Comparison of ENCODE assay signal across 8 cellular contexts in genomic region chr22:21015051-21016006, GRCh38. TPM values are rescaled to one million over a fixed set of nuclear protein-coding genes. Genes with fewer than 3 reads are reported as not detected.
A peak's percentile ranks its signal among the peaks of the same experiment; 100 is the strongest.
DNase-seq lines count a peak whose midpoint lies in the region; ATAC-seq and TF ChIP-seq lines count a peak whose summit lies in the region.

TSS of gene P2RX6 (plus strand) at chr22:21015165. CDS start at chr22:21015175, 10 bp downstream.

- H3K9ac ChIP-seq in smooth muscle cell (ENCODE audit: low read depth): peak within 1 kb of the TSS; percentile 74

- CTCF ChIA-PET in activated CD8-positive, alpha-beta T cell treated with anti-CD3 and anti-CD28 coated beads for 36 hours (lab: Charles Lee): interaction anchor here (1.3 kb wide), 1 partner anchor 12 kb away, joined by 4 read pairs; no protein-coding TSS in a partner anchor

- intact Hi-C loops in activated CD8-positive, alpha-beta T cell treated with anti-CD3 and anti-CD28 coated beads for 36 hours (cut with micrococcal nuclease): no loop called here
- intact Hi-C loops in left ventricle myocardium superior (cut with micrococcal nuclease): no loop called here

- peak within 1 kb of the TSS; percentile 92 for H3K4me3 Mint-ChIP-seq in HFFc6
- H3K4me3 Mint-ChIP-seq in activated CD8-positive, alpha-beta T cell treated with anti-CD3 and anti-CD28 coated beads for 36 hours: peak within 1 kb of the TSS; percentile 73

- peaks cover 19% of the 10 kb centered on the region for H3K4me1 ChIP-seq in smooth muscle cell (ENCODE audit: low read depth)

- H3K36me3 Mint-ChIP-seq in HFFc6 (ENCODE audit: low read depth): no peaks in the 10 kb centered on the region
- H3K36me3 Mint-ChIP-seq in activated CD8-positive, alpha-beta T cell treated with anti-CD3 and anti-CD28 coated beads for 36 hours (ENCODE audit: low read depth): no peaks in the 10 kb centered on the region

- H3K27me3 Mint-ChIP-seq in HFFc6 (ENCODE audit: insufficient read depth): peaks cover 7% of the 10 kb centered on the region
- no peaks in the 10 kb centered on the region for H3K27me3 Mint-ChIP-seq in activated CD8-positive, alpha-beta T cell treated with anti-CD3 and anti-CD28 coated beads for 36 hours

- H3K4me3 ChIP-seq in smooth muscle cell: peak within 1 kb of the TSS; percentile 51

- no peaks in the 10 kb centered on the region for H3K9me3 Mint-ChIP-seq in HFFc6
- no peaks in the 10 kb centered on the region for H3K9me3 Mint-ChIP-seq in activated CD8-positive, alpha-beta T cell treated with anti-CD3 and anti-CD28 coated beads for 36 hours

- peak; percentile 47 for DNase-seq in HFFc6
- DNase-seq in activated CD8-positive, alpha-beta T cell treated with anti-CD3 and anti-CD28 coated beads for 36 hours: no peak
- DNase-seq in left ventricle myocardium superior: peak; percentile 56
- DNase-seq in smooth muscle cell (lab: John Stamatoyannopoulos, UW; ENCODE audit: unreplicated experiment): peak; percentile 34
- DNase-seq in AG08396 (ENCODE audit: low spot score): no peak
- no peak for DNase-seq in NCI-H226
- DNase-seq in stimulated activated CD4-positive, alpha-beta T cell treated with anti-CD3 and anti-CD28 coated beads, Interleukin-4, amount 100 ng/mL, for 4 hours: no peak
- DNase-seq in SW480 (ENCODE audit: low spot score): no peak

- H3K9me3 ChIP-seq in smooth muscle cell (replicated peaks; ENCODE audit: low read depth): no peaks in the 10 kb centered on the region

- H4K20me1 ChIP-seq in smooth muscle cell (ENCODE audit: low read depth): no peaks in the 10 kb centered on the region

- POLR2A ChIA-PET in activated CD8-positive, alpha-beta T cell treated with anti-CD3 and anti-CD28 coated beads for 36 hours (lab: Charles Lee): interaction anchor here (0.8 to 1.3 kb wide), 3 partner anchors 13 to 28 kb away, joined by 3 read pairs; partner anchors contain the start of gene THAP7

- ATAC-seq in activated CD8-positive, alpha-beta T cell treated with anti-CD3 and anti-CD28 coated beads for 36 hours: no peak
- ATAC-seq in left ventricle myocardium superior: peak; percentile 46

- H3K27ac ChIP-seq in smooth muscle cell (ENCODE audit: low read depth): peak within 1 kb of the TSS; percentile 79

- no peak for TF ChIP-seq CTCF in HFFc6 (IDR thresholded peaks at IDR 0.05)
- TF ChIP-seq CTCF in activated CD8-positive, alpha-beta T cell treated with anti-CD3 and anti-CD28 coated beads for 36 hours (IDR thresholded peaks at IDR 0.05): no peak
- TF ChIP-seq CTCF in smooth muscle cell (IDR thresholded peaks at IDR 0.05; ENCODE audit: borderline replicate concordance, insufficient read depth, poor library complexity, severe bottlenecking): no peak

- no peaks in the 10 kb centered on the region for H3K27me3 ChIP-seq in smooth muscle cell (ENCODE audit: low read depth)

- 58% methylated on average over 16 of the region's 18 CpGs for WGBS in smooth muscle cell (ENCODE audit: low lambda C conversion rate)

- peaks cover 5% of the 10 kb centered on the region for H3F3A ChIP-seq in smooth muscle cell (ENCODE audit: low read depth)

- peaks cover 28% of the 10 kb centered on the region for H3K4me1 Mint-ChIP-seq in HFFc6 (ENCODE audit: low read depth)
- peaks cover 19% of the 10 kb centered on the region for H3K4me1 Mint-ChIP-seq in activated CD8-positive, alpha-beta T cell treated with anti-CD3 and anti-CD28 coated beads for 36 hours (ENCODE audit: low read depth)

- H3K79me2 ChIP-seq in smooth muscle cell (ENCODE audit: low read depth): no peaks in the 10 kb centered on the region

- peak within 1 kb of the TSS; percentile 95 for H3K27ac Mint-ChIP-seq in HFFc6
- peak within 1 kb of the TSS; percentile 75 for H3K27ac Mint-ChIP-seq in activated CD8-positive, alpha-beta T cell treated with anti-CD3 and anti-CD28 coated beads for 36 hours

- H2AFZ ChIP-seq in smooth muscle cell (ENCODE audit: low read depth): peak within 1 kb of the TSS; percentile 44

- no peaks in the 10 kb centered on the region for H3K36me3 ChIP-seq in smooth muscle cell (ENCODE audit: low read depth)

- peak within 1 kb of the TSS; percentile 89 for H3K4me2 ChIP-seq in smooth muscle cell

RNA-seq across cellular contexts. Expression of gene P2RX6, which starts in this region (rescaled TPM):
- total RNA-seq in HFFc6 (2021; fragmentation: NEBNext Ultra II Directional; extraction: Animal tissue kit (Norgen Biotek cat#: 25700)): 1 to 10 TPM; 1.6 to 4.0 (median 1.9) TPM
- under 1 TPM; 0.22 to 0.25 TPM for total RNA-seq in activated CD8-positive, alpha-beta T cell treated with anti-CD3 and anti-CD28 coated beads for 36 hours
- total RNA-seq in left ventricle myocardium superior: 1.8 TPM
- total RNA-seq in smooth muscle cell: 0.13 and 0.45 TPM in 2 replicates
- polyA plus RNA-seq in smooth muscle cell: 0.89 and 1.2 TPM in 2 replicates

Comparison
In these comparisons a context has a peak if more than half of its experiments do, and no peak if none do; other contexts are left out.
1. DNase-seq: peak in HFFc6 (single experiment), left ventricle myocardium superior (single experiment) and smooth muscle cell (single experiment); none in activated CD8-positive, alpha-beta T cell treated with anti-CD3 and anti-CD28 coated beads for 36 hours (single experiment), AG08396 (single experiment), NCI-H226 (single experiment), stimulated activated CD4-positive, alpha-beta T cell treated with anti-CD3 and anti-CD28 coated beads, Interleukin-4, amount 100 ng/mL, for 4 hours (0 of 2) and SW480 (single experiment).